ENCODE assay signal across 15 cellular contexts in genomic region chr12:115964214-115964613, GRCh38.
"Had no signal": no experiment of that assay in that cellular context is flagged by ENCODE, and none has a peak within 500 bp of the region (broad histone marks: within the 10 kb centered on the region; RNA-seq: fewer than 3 reads in every experiment).

No MANE protein-coding gene starts in this region.

- H3K27me3 ChIP-seq: brain microvascular endothelial cell, right atrium auricular region, suprapubic skin had no signal

- H3K9me3 Mint-ChIP-seq: activated naive CD4-positive, alpha-beta T cell treated with anti-CD3 and anti-CD28 coated beads, Interleukin-2, amount 50 U/mL, for 72 hours; naive thymus-derived CD8-positive, alpha-beta T cell had no signal

- ATAC-seq: naive thymus-derived CD8-positive, alpha-beta T cell had no signal

- H3K4me3 ChIP-seq: right atrium auricular region, suprapubic skin had no signal

- H3K9me3 ChIP-seq: right atrium auricular region, suprapubic skin had no signal

- H3K27me3 Mint-ChIP-seq: naive thymus-derived CD8-positive, alpha-beta T cell; progenitor cell of endocrine pancreas had no signal

- DNase-seq: activated CD4-positive, alpha-beta T cell treated with anti-CD3 and anti-CD28 coated beads, Interleukin-2, amount 50 U/mL, for 1 hour; brain microvascular endothelial cell; effector CD8-positive, alpha-beta T cell; foreskin fibroblast; mesenchymal stem cell; naive thymus-derived CD8-positive, alpha-beta T cell; stimulated activated CD4-positive, alpha-beta T cell treated with anti-CD3 and anti-CD28 coated beads, Interleukin-15, amount 100 ng/mL, for 24 hours; stimulated activated CD4-positive, alpha-beta T cell treated with anti-CD3 and anti-CD28 coated beads, Interleukin-4, amount 100 ng/mL, for 24 hours; stimulated activated naive CD4-positive, alpha-beta T cell treated with Interleukin-2 at 50 U/mL for 16 hours; trophoblast cell; WERI-Rb-1 had no signal

- H3K27ac Mint-ChIP-seq: progenitor cell of endocrine pancreas had no signal

- H3K27ac ChIP-seq: right atrium auricular region, suprapubic skin, WERI-Rb-1 had no signal

- H3K4me3 Mint-ChIP-seq: naive thymus-derived CD8-positive, alpha-beta T cell had no signal

- H3K4me1 ChIP-seq: right atrium auricular region, suprapubic skin had no signal
